In genomic region chr17:66126231-66126630, GRCh38 we compare ENCODE assay signal across 1 cellular context.
TF ChIP-seq lines count a peak whose summit lies in the region.

No MANE protein-coding gene starts in this region.

TF ChIP-seq in A549, 52 proteins besides CTCF, POLR2A, EP300 and RAD21 (continued from another document):
- TF ChIP-seq SREBF2 (IDR thresholded peaks at IDR 0.05) = no peak
- TF ChIP-seq HOXB5 (CRISPR knock-in tag; IDR thresholded peaks at IDR 0.05) = no peak
- no peak for TF ChIP-seq HEYL (CRISPR knock-in tag; IDR thresholded peaks at IDR 0.05)
- TF ChIP-seq GATA3 (IDR thresholded peaks at IDR 0.05; ENCODE audit: borderline replicate concordance) = no peak
- TF ChIP-seq MAZ (IDR thresholded peaks at IDR 0.05; ENCODE audit: borderline replicate concordance, low read depth, low read length) = no peak
- no peak for TF ChIP-seq HDAC2 (IDR thresholded peaks at IDR 0.05)
- TF ChIP-seq ATOH8 (CRISPR knock-in tag; IDR thresholded peaks at IDR 0.05; ENCODE audit: low read depth) = no peak
- TF ChIP-seq CHD2 (IDR thresholded peaks at IDR 0.05; ENCODE audit: low read length, partially characterized antibody) = no peak
- TF ChIP-seq MYC (IDR thresholded peaks at IDR 0.05; ENCODE audit: borderline replicate concordance, low read length) = no peak
